In genomic region chr10:78222096-78222790, GRCh38 we compare ENCODE assay signal across 22 cellular contexts.
"Had no signal": no experiment of that assay in that cellular context is flagged by ENCODE, and none has a peak within 500 bp of the region (broad histone marks: within the 10 kb centered on the region; RNA-seq: fewer than 3 reads in every experiment).

No MANE protein-coding gene starts in this region.

- H3K4me3 Mint-ChIP-seq: activated CD4-positive, alpha-beta T cell treated with anti-CD3 and anti-CD28 coated beads, Interleukin-2, amount 10 ng/mL, durations not matched to agents 24 days and 14 days; activated naive CD8-positive, alpha-beta T cell treated with anti-CD3 and anti-CD28 coated beads, Interleukin-2, amount 10 ng/mL, durations not matched to agents 7 days and 5 days; activated T-helper 1 cell treated with anti-CD3 and anti-CD28 coated beads, Interleukin-12 subunit alpha, Interleukin-12 subunit beta, Interleukin-2, Interleukin-4 antibody, amounts not matched to agents 30 ng/mL and 10 ng/mL and 1 ng/mL, durations not matched to agents 14 hours and 24 hours and 36 hours; central memory CD8-positive, alpha-beta T cell; natural killer cell treated with Interleukin-12 subunit alpha and Interleukin-12 subunit beta and Interleukin-15 and Interleukin-18, amount 100 ng/mL, for 72 hours had no signal

- ATAC-seq: foreskin keratinocyte; natural killer cell treated with Interleukin-12 subunit alpha and Interleukin-12 subunit beta and Interleukin-15 and Interleukin-18, amount 100 ng/mL, for 72 hours had no signal

- DNase-seq: activated CD4-positive, alpha-beta T cell treated with anti-CD3 and anti-CD28 coated beads, Interleukin-2, amount 10 ng/mL, durations not matched to agents 24 days and 14 days; activated CD4-positive, CD25-positive, alpha-beta regulatory T cell; activated CD8-positive, alpha-beta memory T cell treated with anti-CD3 and anti-CD28 coated beads for 24 hours; activated naive CD8-positive, alpha-beta T cell treated with anti-CD3 and anti-CD28 coated beads, Interleukin-2, amount 10 ng/mL, durations not matched to agents 7 days and 5 days; brain microvascular endothelial cell; effector CD4-positive, alpha-beta T cell; foreskin keratinocyte; glutamatergic neuron; hypothalamus; left ventricle myocardium inferior; nucleus accumbens; stimulated activated CD4-positive, alpha-beta T cell treated with anti-CD3 and anti-CD28 coated beads, Interleukin-4, amount 100 ng/mL, for 4 hours; stimulated activated CD8-positive, alpha-beta memory T cell treated with anti-CD3 and anti-CD28 coated beads, Interleukin-4, amount 100 ng/mL, for 48 hours; stomach; testis had no signal

- H3K27ac Mint-ChIP-seq: activated CD4-positive, alpha-beta T cell treated with anti-CD3 and anti-CD28 coated beads, Interleukin-2, amount 10 ng/mL, durations not matched to agents 24 days and 14 days; activated naive CD8-positive, alpha-beta T cell treated with anti-CD3 and anti-CD28 coated beads, Interleukin-2, amount 10 ng/mL, durations not matched to agents 7 days and 5 days; activated T-helper 1 cell treated with anti-CD3 and anti-CD28 coated beads, Interleukin-12 subunit alpha, Interleukin-12 subunit beta, Interleukin-2, Interleukin-4 antibody, amounts not matched to agents 30 ng/mL and 10 ng/mL and 1 ng/mL, durations not matched to agents 14 hours and 24 hours and 36 hours; natural killer cell treated with Interleukin-12 subunit alpha and Interleukin-12 subunit beta and Interleukin-15 and Interleukin-18, amount 100 ng/mL, for 72 hours had no signal

- H3K4me1 Mint-ChIP-seq: activated CD4-positive, alpha-beta T cell treated with anti-CD3 and anti-CD28 coated beads, Interleukin-2, amount 10 ng/mL, durations not matched to agents 24 days and 14 days; activated naive CD8-positive, alpha-beta T cell treated with anti-CD3 and anti-CD28 coated beads, Interleukin-2, amount 10 ng/mL, durations not matched to agents 7 days and 5 days; central memory CD8-positive, alpha-beta T cell had no signal

- H3K4me3 ChIP-seq: coronary artery, left ventricle myocardium inferior, right atrium auricular region, skin epidermis, stomach, testis, upper lobe of left lung had no signal

- H3K9me3 Mint-ChIP-seq: activated CD4-positive, alpha-beta T cell treated with anti-CD3 and anti-CD28 coated beads, Interleukin-2, amount 10 ng/mL, durations not matched to agents 24 days and 14 days; activated naive CD8-positive, alpha-beta T cell treated with anti-CD3 and anti-CD28 coated beads, Interleukin-2, amount 10 ng/mL, durations not matched to agents 7 days and 5 days; activated T-helper 1 cell treated with anti-CD3 and anti-CD28 coated beads, Interleukin-12 subunit alpha, Interleukin-12 subunit beta, Interleukin-2, Interleukin-4 antibody, amounts not matched to agents 30 ng/mL and 10 ng/mL and 1 ng/mL, durations not matched to agents 14 hours and 24 hours and 36 hours; central memory CD8-positive, alpha-beta T cell; natural killer cell treated with Interleukin-12 subunit alpha and Interleukin-12 subunit beta and Interleukin-15 and Interleukin-18, amount 100 ng/mL, for 72 hours had no signal
